Comparison of ENCODE assay signal across 10 cellular contexts in genomic region chr9:76365028-76365427, GRCh38. TPM values are rescaled to one million over a fixed set of nuclear protein-coding genes. Genes with fewer than 3 reads are reported as not detected.
DNase-seq lines count a peak whose midpoint lies in the region; ATAC-seq and TF ChIP-seq lines count a peak whose summit lies in the region.
"Had no signal": no experiment of that assay in that cellular context is flagged by ENCODE, and none has a peak within 500 bp of the region (broad histone marks: within the 10 kb centered on the region; RNA-seq: fewer than 3 reads in every experiment).

No MANE protein-coding gene starts in this region.

- H3K27me3 ChIP-seq in naive thymus-derived CD4-positive, alpha-beta T cell (ENCODE audit: control insufficient read depth in 2 of 2, insufficient read depth in 2 of 2, low read length in 2 of 2), result no peaks in the 10 kb centered on the region

- CTCF ChIA-PET in naive thymus-derived CD4-positive, alpha-beta T cell (lab: Charles Lee), result no interaction called here

- no peaks in the 10 kb centered on the region for H3K9me3 Mint-ChIP-seq in activated T-helper 2 cell treated with anti-CD3 and anti-CD28 coated beads, Interferon-gamma antibody, Interleukin-2, Interleukin-4, amounts not matched to agents 10 μg/mL and 5 μg/mL and 100 μg/mL, durations not matched to agents 14 hours and 24 hours and 36 hours
- peaks cover 0 to 4% (median 0%) of the 10 kb centered on the region in 11 donors for H3K9me3 Mint-ChIP-seq in naive thymus-derived CD4-positive, alpha-beta T cell
- H3K9me3 Mint-ChIP-seq: CD4-positive, CD25-positive, alpha-beta regulatory T cell had no signal

- no peak overlapping the region for H3K27ac ChIP-seq in naive thymus-derived CD4-positive, alpha-beta T cell (ENCODE audit: low read depth, low read length)

- ATAC-seq in naive thymus-derived CD4-positive, alpha-beta T cell, result no peak

- H3K36me3 Mint-ChIP-seq in activated T-helper 2 cell treated with anti-CD3 and anti-CD28 coated beads, Interferon-gamma antibody, Interleukin-2, Interleukin-4, amounts not matched to agents 10 μg/mL and 5 μg/mL and 100 μg/mL, durations not matched to agents 14 hours and 24 hours and 36 hours (ENCODE audit: low read depth), result no peaks in the 10 kb centered on the region
- H3K36me3 Mint-ChIP-seq in naive thymus-derived CD4-positive, alpha-beta T cell, result no peaks in the 10 kb centered on the region
- H3K36me3 Mint-ChIP-seq: CD4-positive, CD25-positive, alpha-beta regulatory T cell had no signal

- no peak for TF ChIP-seq CTCF in epithelial cell of esophagus (IDR thresholded peaks at IDR 0.05; ENCODE audit: insufficient read depth, low read depth, low read length, missing control alignments)

- intact Hi-C loops in activated T-helper 2 cell treated with anti-CD3 and anti-CD28 coated beads, Interferon-gamma antibody, Interleukin-2, Interleukin-4, amounts not matched to agents 10 μg/mL and 5 μg/mL and 100 μg/mL, durations not matched to agents 14 hours and 24 hours and 36 hours (cut with micrococcal nuclease), result no loop called here
- intact Hi-C loops in naive thymus-derived CD4-positive, alpha-beta T cell (cut with micrococcal nuclease), result no loop called here

- no peaks in the 10 kb centered on the region for H3K27me3 Mint-ChIP-seq in activated T-helper 2 cell treated with anti-CD3 and anti-CD28 coated beads, Interferon-gamma antibody, Interleukin-2, Interleukin-4, amounts not matched to agents 10 μg/mL and 5 μg/mL and 100 μg/mL, durations not matched to agents 14 hours and 24 hours and 36 hours (ENCODE audit: low read depth)
- H3K27me3 Mint-ChIP-seq in naive thymus-derived CD4-positive, alpha-beta T cell, result peaks cover 0 to 17% (median 12%) of the 10 kb centered on the region in 5 donors
- H3K27me3 Mint-ChIP-seq: CD4-positive, CD25-positive, alpha-beta regulatory T cell had no signal

- H3K4me1 Mint-ChIP-seq in activated T-helper 2 cell treated with anti-CD3 and anti-CD28 coated beads, Interferon-gamma antibody, Interleukin-2, Interleukin-4, amounts not matched to agents 10 μg/mL and 5 μg/mL and 100 μg/mL, durations not matched to agents 14 hours and 24 hours and 36 hours (ENCODE audit: low read depth), result no peaks in the 10 kb centered on the region
- H3K4me1 Mint-ChIP-seq in naive thymus-derived CD4-positive, alpha-beta T cell, result no peaks in the 10 kb centered on the region
- H3K4me1 Mint-ChIP-seq: CD4-positive, CD25-positive, alpha-beta regulatory T cell had no signal

- H3K27ac Mint-ChIP-seq in activated T-helper 2 cell treated with anti-CD3 and anti-CD28 coated beads, Interferon-gamma antibody, Interleukin-2, Interleukin-4, amounts not matched to agents 10 μg/mL and 5 μg/mL and 100 μg/mL, durations not matched to agents 14 hours and 24 hours and 36 hours, result no peak overlapping the region
- H3K27ac Mint-ChIP-seq in naive thymus-derived CD4-positive, alpha-beta T cell, result no peak overlapping the region
- H3K27ac Mint-ChIP-seq: CD4-positive, CD25-positive, alpha-beta regulatory T cell had no signal

- no peaks in the 10 kb centered on the region for H3K36me3 ChIP-seq in naive thymus-derived CD4-positive, alpha-beta T cell (ENCODE audit: control insufficient read depth in 2 of 3, insufficient read depth in 3 of 3, low read length in 3 of 3)

- no peak overlapping the region for H3K4me3 Mint-ChIP-seq in activated T-helper 2 cell treated with anti-CD3 and anti-CD28 coated beads, Interferon-gamma antibody, Interleukin-2, Interleukin-4, amounts not matched to agents 10 μg/mL and 5 μg/mL and 100 μg/mL, durations not matched to agents 14 hours and 24 hours and 36 hours (ENCODE audit: low read depth)
- no peak overlapping the region for H3K4me3 Mint-ChIP-seq in naive thymus-derived CD4-positive, alpha-beta T cell
- H3K4me3 Mint-ChIP-seq: CD4-positive, CD25-positive, alpha-beta regulatory T cell had no signal

- H3K4me1 ChIP-seq in naive thymus-derived CD4-positive, alpha-beta T cell (ENCODE audit: control insufficient read depth in 2 of 2, insufficient read depth in 2 of 2, low read length in 2 of 2), result no peaks in the 10 kb centered on the region

- no peaks in the 10 kb centered on the region for H3K9me3 ChIP-seq in naive thymus-derived CD4-positive, alpha-beta T cell (ENCODE audit: control insufficient read depth in 2 of 3, low read length in 3 of 3)

- H3K4me3 ChIP-seq in epithelial cell of esophagus (ENCODE audit: low read length), result no peak overlapping the region
- H3K4me3 ChIP-seq in naive thymus-derived CD4-positive, alpha-beta T cell (ENCODE audit: low read length), result no peak overlapping the region

- POLR2A ChIA-PET in naive thymus-derived CD4-positive, alpha-beta T cell (lab: Charles Lee), result no interaction called here

- DNase-seq in DMS53 treated with DMSO at 0.1 percent for 48 hours (lab: John Stamatoyannopoulos, UW; ENCODE audit: unreplicated experiment) (peak; percentile 1), MV-4-11 (lab: John Stamatoyannopoulos, UW) (peak; percentile 27), epithelial cell of esophagus (ENCODE audit: low read depth) (peak; percentile 81), myocyte (ENCODE audit: low read depth) (peak; percentile 50), inferior parietal cortex (ENCODE audit: extremely low spot score) (no peak)
- no peak for DNase-seq in activated T-helper 2 cell treated with anti-CD3 and anti-CD28 coated beads, Interferon-gamma antibody, Interleukin-2, Interleukin-4, amounts not matched to agents 10 μg/mL and 5 μg/mL and 100 μg/mL, durations not matched to agents 14 hours and 24 hours and 36 hours (ENCODE audit: low spot score)
- DNase-seq in naive thymus-derived CD4-positive, alpha-beta T cell, result no peak
- DNase-seq in stimulated activated naive CD4-positive, alpha-beta T cell (lab: John Stamatoyannopoulos, UW), result no peak
- DNase-seq: CD4-positive, CD25-positive, alpha-beta regulatory T cell; NCI-H2029 had no signal

RNA-seq across cellular contexts. Expression of gene RFK, which starts 29.2 kb away (rescaled TPM):
- 25.6 and 30.6 TPM in 2 replicates for total RNA-seq in myocyte
- 10.9 TPM for polyA plus RNA-seq in myocyte (2012)
- total RNA-seq in activated T-helper 2 cell treated with anti-CD3 and anti-CD28 coated beads, Interferon-gamma antibody, Interleukin-2, Interleukin-4, amounts not matched to agents 10 μg/mL and 5 μg/mL and 100 μg/mL, durations not matched to agents 14 hours and 24 hours and 36 hours, result 14.9 and 17.1 TPM in 2 replicates
- 10 to 100 TPM in 4 of 5 experiments, 1 to 10 TPM in 1; 6.8 to 18.6 (median 11.3) TPM for total RNA-seq in naive thymus-derived CD4-positive, alpha-beta T cell
- polyA plus RNA-seq in naive thymus-derived CD4-positive, alpha-beta T cell, result 10 to 100 TPM; 22.0 to 25.9 TPM

Comparison
In these comparisons a context has a peak if more than half of its experiments do, and no peak if none do; other contexts are left out.
1. DNase-seq: peak in DMS53 treated with DMSO at 0.1 percent for 48 hours (single experiment), MV-4-11 (single experiment), epithelial cell of esophagus (single experiment) and myocyte (single experiment); none in inferior parietal cortex (single experiment), activated T-helper 2 cell treated with anti-CD3 and anti-CD28 coated beads, Interferon-gamma antibody, Interleukin-2, Interleukin-4, amounts not matched to agents 10 μg/mL and 5 μg/mL and 100 μg/mL, durations not matched to agents 14 hours and 24 hours and 36 hours (single experiment), naive thymus-derived CD4-positive, alpha-beta T cell (0 of 9) and stimulated activated naive CD4-positive, alpha-beta T cell (0 of 6).